ENCODE assay signal across 1 cellular context in the genomic region with DNA sequence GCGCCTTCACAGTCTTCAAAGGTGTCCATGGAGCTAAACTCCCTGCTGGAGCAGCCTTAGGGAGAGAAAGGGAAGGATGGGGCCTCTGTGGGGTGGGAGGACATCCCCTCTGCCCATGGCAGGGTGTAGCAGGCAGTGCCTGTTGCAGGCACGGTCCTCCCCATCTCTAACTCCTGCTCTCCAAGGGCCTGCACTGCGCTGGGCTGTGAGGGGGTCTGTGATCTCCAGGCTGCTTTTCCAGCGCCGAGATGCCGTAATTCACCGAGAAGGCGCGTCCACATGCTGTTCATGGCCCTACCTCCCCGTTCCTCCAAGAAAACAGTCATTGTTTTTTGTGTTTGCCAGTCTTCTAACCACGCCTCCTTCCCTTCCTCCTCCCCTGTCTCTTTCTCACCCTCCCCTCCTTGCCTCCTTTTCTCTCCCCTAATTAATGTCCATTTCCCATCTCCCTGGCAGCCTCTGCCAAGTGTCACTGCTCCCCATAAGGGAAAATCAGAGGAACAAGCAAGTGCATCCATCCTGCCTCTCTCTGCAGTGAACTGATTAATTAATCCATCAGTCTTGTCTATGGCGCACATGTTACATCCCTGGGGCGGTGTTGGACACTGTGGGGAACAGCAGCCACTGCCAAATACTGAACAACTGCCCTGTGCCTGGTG.
TF ChIP-seq lines count a peak whose summit lies in the region.

No MANE protein-coding gene starts in this region.

TF ChIP-seq in GM12878, 131 proteins besides CTCF, POLR2A, EP300 and RAD21 (continued from another document):
- TF ChIP-seq, protein P1, sequence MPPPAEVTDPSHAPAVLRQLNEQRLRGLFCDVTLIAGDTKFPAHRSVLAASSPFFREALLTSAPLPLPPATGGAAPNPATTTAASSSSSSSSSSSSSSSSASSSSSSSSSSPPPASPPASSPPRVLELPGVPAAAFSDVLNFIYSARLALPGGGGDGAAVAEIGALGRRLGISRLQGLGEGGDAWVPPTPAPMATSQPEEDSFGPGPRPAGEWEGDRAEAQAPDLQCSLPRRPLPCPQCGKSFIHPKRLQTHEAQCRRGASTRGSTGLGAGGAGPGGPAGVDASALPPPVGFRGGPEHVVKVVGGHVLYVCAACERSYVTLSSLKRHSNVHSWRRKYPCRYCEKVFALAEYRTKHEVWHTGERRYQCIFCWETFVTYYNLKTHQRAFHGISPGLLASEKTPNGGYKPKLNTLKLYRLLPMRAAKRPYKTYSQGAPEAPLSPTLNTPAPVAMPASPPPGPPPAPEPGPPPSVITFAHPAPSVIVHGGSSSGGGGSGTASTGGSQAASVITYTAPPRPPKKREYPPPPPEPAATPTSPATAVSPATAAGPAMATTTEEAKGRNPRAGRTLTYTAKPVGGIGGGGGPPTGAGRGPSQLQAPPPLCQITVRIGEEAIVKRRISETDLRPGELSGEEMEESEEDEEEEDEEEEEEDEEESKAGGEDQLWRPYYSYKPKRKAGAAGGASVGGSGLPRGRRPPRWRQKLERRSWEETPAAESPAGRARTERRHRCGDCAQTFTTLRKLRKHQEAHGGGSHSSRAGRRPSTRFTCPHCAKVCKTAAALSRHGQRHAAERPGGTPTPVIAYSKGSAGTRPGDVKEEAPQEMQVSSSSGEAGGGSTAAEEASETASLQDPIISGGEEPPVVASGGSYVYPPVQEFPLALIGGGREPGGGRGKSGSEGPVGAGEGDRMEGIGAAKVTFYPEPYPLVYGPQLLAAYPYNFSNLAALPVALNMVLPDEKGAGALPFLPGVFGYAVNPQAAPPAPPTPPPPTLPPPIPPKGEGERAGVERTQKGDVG (CRISPR knock-in tag; IDR thresholded peaks at IDR 0.05) = no peak
- TF ChIP-seq ZZZ3 (IDR thresholded peaks at IDR 0.05; ENCODE audit: control insufficient read depth, insufficient read length, low read depth) (no peak), CHD4 (IDR thresholded peaks at IDR 0.05) (no peak), MYC (IDR thresholded peaks at IDR 0.05; ENCODE audit: insufficient read depth, insufficient read length, insufficient replicate concordance, low read length, severe bottlenecking) (no peak), MEF2B (IDR thresholded peaks at IDR 0.05; ENCODE audit: partially characterized antibody, poor library complexity, severe bottlenecking) (no peak), SUZ12 (IDR thresholded peaks at IDR 0.05; ENCODE audit: unreplicated experiment) (no peak), JUND (IDR thresholded peaks at IDR 0.05; ENCODE audit: low read depth, low read length) (no peak)
- TF ChIP-seq, protein P2, sequence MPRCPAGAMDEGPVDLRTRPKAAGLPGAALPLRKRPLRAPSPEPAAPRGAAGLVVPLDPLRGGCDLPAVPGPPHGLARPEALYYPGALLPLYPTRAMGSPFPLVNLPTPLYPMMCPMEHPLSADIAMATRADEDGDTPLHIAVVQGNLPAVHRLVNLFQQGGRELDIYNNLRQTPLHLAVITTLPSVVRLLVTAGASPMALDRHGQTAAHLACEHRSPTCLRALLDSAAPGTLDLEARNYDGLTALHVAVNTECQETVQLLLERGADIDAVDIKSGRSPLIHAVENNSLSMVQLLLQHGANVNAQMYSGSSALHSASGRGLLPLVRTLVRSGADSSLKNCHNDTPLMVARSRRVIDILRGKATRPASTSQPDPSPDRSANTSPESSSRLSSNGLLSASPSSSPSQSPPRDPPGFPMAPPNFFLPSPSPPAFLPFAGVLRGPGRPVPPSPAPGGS (IDR thresholded peaks at IDR 0.05; ENCODE audit: borderline replicate concordance, insufficient read depth, low read depth, low read length, poor library complexity, severe bottlenecking) = no peak
